In genomic region chr2:19356545-19357382, GRCh38 we compare ENCODE assay signal across 10 cellular contexts. TPM values are rescaled to one million over a fixed set of nuclear protein-coding genes. Genes with fewer than 3 reads are reported as not detected.
DNase-seq lines count a peak whose midpoint lies in the region; ATAC-seq and TF ChIP-seq lines count a peak whose summit lies in the region.
"Had no signal": no experiment of that assay in that cellular context is flagged by ENCODE, and none has a peak within 500 bp of the region (broad histone marks: within the 10 kb centered on the region; RNA-seq: fewer than 3 reads in every experiment).

No MANE protein-coding gene starts in this region.

- no peaks in the 10 kb centered on the region for H3K9me3 Mint-ChIP-seq in central memory CD8-positive, alpha-beta T cell
- H3K9me3 Mint-ChIP-seq in mesothelial cell of epicardium: no peaks in the 10 kb centered on the region
- H3K9me3 Mint-ChIP-seq: dendritic cell treated with granulocyte-macrophage colony-stimulating factor and Interleukin-4, amounts not matched to agents 40 ng/mL and 50 ng/mL, for 4 days had no signal

- H3K4me3 ChIP-seq in heart right ventricle (peak overlapping the region; percentile 58 to 84 (median 68)), upper lobe of right lung (peak overlapping the region; percentile 56), BE2C (ENCODE audit: low read depth, low read length) (no peak overlapping the region)

- no peak overlapping the region for H3K27ac Mint-ChIP-seq in central memory CD8-positive, alpha-beta T cell (ENCODE audit: low read depth)
- peak overlapping the region; percentile 64 for H3K27ac Mint-ChIP-seq in mesothelial cell of epicardium
- H3K27ac Mint-ChIP-seq: dendritic cell treated with granulocyte-macrophage colony-stimulating factor and Interleukin-4, amounts not matched to agents 40 ng/mL and 50 ng/mL, for 4 days had no signal

- WGBS in heart right ventricle, 2 donors: 28 to 37% methylated on average over 54 of the region's 54 CpGs

- no peak for TF ChIP-seq CTCF in heart right ventricle (IDR thresholded peaks at IDR 0.05)
- TF ChIP-seq CTCF in mesothelial cell of epicardium (IDR thresholded peaks at IDR 0.05; ENCODE audit: unreplicated experiment): no peak
- TF ChIP-seq CTCF in upper lobe of right lung (IDR thresholded peaks at IDR 0.05): no peak
- no peak for TF ChIP-seq CTCF in BE2C (IDR thresholded peaks at IDR 0.05; ENCODE audit: low read depth, low read length)

- peak overlapping the region; percentile 66 for H3K4me3 Mint-ChIP-seq in central memory CD8-positive, alpha-beta T cell
- H3K4me3 Mint-ChIP-seq in mesothelial cell of epicardium: peak overlapping the region; percentile 76
- H3K4me3 Mint-ChIP-seq: dendritic cell treated with granulocyte-macrophage colony-stimulating factor and Interleukin-4, amounts not matched to agents 40 ng/mL and 50 ng/mL, for 4 days had no signal

- H3K36me3 ChIP-seq in heart right ventricle: peaks cover 0 to 13% (median 0%) of the 10 kb centered on the region in 9 donors
- H3K36me3 ChIP-seq in upper lobe of right lung: no peaks in the 10 kb centered on the region
- no peaks in the 10 kb centered on the region for H3K36me3 ChIP-seq in BE2C
- H3K36me3 ChIP-seq: SJCRH30 had no signal

- H3K36me3 Mint-ChIP-seq in central memory CD8-positive, alpha-beta T cell (ENCODE audit: insufficient read depth): peaks cover 10% of the 10 kb centered on the region
- H3K36me3 Mint-ChIP-seq in mesothelial cell of epicardium: peaks cover 2% of the 10 kb centered on the region

- H3K27ac ChIP-seq in heart right ventricle: peak overlapping the region in 4 of 10 donors; percentile 17 to 73 (median 36)
- peak overlapping the region; percentile 61 for H3K27ac ChIP-seq in upper lobe of right lung
- H3K27ac ChIP-seq: SJCRH30 had no signal

- H3K9me3 ChIP-seq in heart right ventricle: no peaks in the 10 kb centered on the region
- no peaks in the 10 kb centered on the region for H3K9me3 ChIP-seq in upper lobe of right lung
- H3K9me3 ChIP-seq in BE2C: no peaks in the 10 kb centered on the region; the same call in 1 of the 2 replicates
- H3K9me3 ChIP-seq: SJCRH30 had no signal

- intact Hi-C loops in heart right ventricle (cut with DNase I): loop anchor here in 8 of 10 donors (2.0 to 10.0 kb wide), 11 partner anchors 308 to 922 kb away; no protein-coding TSS in a partner anchor
- intact Hi-C loops in Right ventricle myocardium superior (cut with DNase I): loop anchor here (5.0 to 10.0 kb wide), 2 partner anchors 508 to 604 kb away; no protein-coding TSS in a partner anchor
- intact Hi-C loops in upper lobe of right lung (cut with DNase I): loop anchor here (10.0 kb wide), 2 partner anchors 508 to 612 kb away; no protein-coding TSS in a partner anchor

- DNase-seq in heart right ventricle (no peak), Right ventricle myocardium superior (no peak), mesothelial cell of epicardium (ENCODE audit: low spot score in 2 of 2, unreplicated experiment in 2 of 2) (no peak), upper lobe of right lung (no peak), BE2C (no peak), middle frontal gyrus (ENCODE audit: extremely low spot score, low spot score) (no peak)
- no peak for DNase-seq in central memory CD8-positive, alpha-beta T cell (ENCODE audit: low spot score in 2 of 2)
- no peak for DNase-seq in stimulated activated CD4-positive, alpha-beta T cell treated with anti-CD3 and anti-CD28 coated beads, Interleukin-4, amount 100 ng/mL, for 1 hour
- DNase-seq: SJCRH30 had no signal

- peaks cover 95% of the 10 kb centered on the region for H3K27me3 Mint-ChIP-seq in central memory CD8-positive, alpha-beta T cell
- peaks cover 99% of the 10 kb centered on the region for H3K27me3 Mint-ChIP-seq in mesothelial cell of epicardium (ENCODE audit: low read depth)

- H3K27me3 ChIP-seq in heart right ventricle (peaks cover 0 to 99% (median 74%) of the 10 kb centered on the region in 7 donors), upper lobe of right lung (peaks cover 83% of the 10 kb centered on the region), BE2C (peaks cover 98% of the 10 kb centered on the region)
- H3K27me3 ChIP-seq: SJCRH30 had no signal

- peaks cover 0 to 47% (median 38%) of the 10 kb centered on the region in 9 donors for H3K4me1 ChIP-seq in heart right ventricle
- peaks cover 22% of the 10 kb centered on the region for H3K4me1 ChIP-seq in upper lobe of right lung
- no peaks in the 10 kb centered on the region for H3K4me1 ChIP-seq in BE2C
- H3K4me1 ChIP-seq: SJCRH30 had no signal

- ATAC-seq in heart right ventricle (no peak), Right ventricle myocardium superior (ENCODE audit: poor library complexity) (no peak), upper lobe of right lung (no peak)
- no peak for ATAC-seq in central memory CD8-positive, alpha-beta T cell (replicated peaks; ENCODE audit: extremely low read depth, poor library complexity, severe bottlenecking)

- peaks cover 30% of the 10 kb centered on the region for H3K4me1 Mint-ChIP-seq in central memory CD8-positive, alpha-beta T cell
- peaks cover 28% of the 10 kb centered on the region for H3K4me1 Mint-ChIP-seq in mesothelial cell of epicardium

RNA-seq across cellular contexts. Expression of gene OSR1, which starts 1.7 kb away (rescaled TPM):
- total RNA-seq in heart right ventricle: 10 to 100 TPM in 1 of 10 donors, 1 to 10 TPM in 8, under 1 TPM in 1; 0.71 to 13.3 (median 2.4) TPM
- 1 to 10 TPM; 6.0 to 6.3 TPM for polyA plus RNA-seq in heart right ventricle
- total RNA-seq in Right ventricle myocardium superior: 5.4 TPM
- total RNA-seq in mesothelial cell of epicardium: 23.4 to 27.8 TPM (median 26.0 TPM) in 3 replicates
- 9.7 TPM for total RNA-seq in upper lobe of right lung
- polyA plus RNA-seq in BE2C (2012; ENCODE audit: insufficient read depth, insufficient read length, low read depth): not detected
